ENCODE assay signal across 9 cellular contexts in genomic region chr14:68784298-68784910, GRCh38. TPM values are rescaled to one million over a fixed set of nuclear protein-coding genes. Genes with fewer than 3 reads are reported as not detected.
DNase-seq lines count a peak whose midpoint lies in the region; ATAC-seq, FAIRE-seq and TF ChIP-seq lines count a peak whose summit lies in the region.
"Had no signal": no experiment of that assay in that cellular context is flagged by ENCODE, and none has a peak within 500 bp of the region (broad histone marks: within the 10 kb centered on the region; RNA-seq: fewer than 3 reads in every experiment).

No MANE protein-coding gene starts in this region.

- TF ChIP-seq CTCF in right atrium auricular region (IDR thresholded peaks at IDR 0.05), result no peak
- TF ChIP-seq CTCF in bronchial epithelial cell (IDR thresholded peaks at IDR 0.05; ENCODE audit: insufficient read depth, low read length, severe bottlenecking), result no peak
- TF ChIP-seq CTCF in brain microvascular endothelial cell (IDR thresholded peaks at IDR 0.05; ENCODE audit: low read depth, low read length, missing control alignments), result no peak

- peak overlapping the region in 1 of 2 donors; percentile 100 for H3K27ac ChIP-seq in right atrium auricular region
- peak overlapping the region; percentile 90 to 93 for H3K27ac ChIP-seq in mucosa of rectum (ENCODE audit: low read depth in 2 of 2, low read length in 2 of 2)
- no peak overlapping the region for H3K27ac ChIP-seq in brain microvascular endothelial cell

- intact Hi-C loops in left ventricle myocardium superior (cut with micrococcal nuclease), result no loop called here

- H3K27me3 ChIP-seq in right atrium auricular region (no peaks in the 10 kb centered on the region), bronchial epithelial cell (ENCODE audit: control insufficient read depth, insufficient read depth, low read length) (no peaks in the 10 kb centered on the region), mucosa of rectum (ENCODE audit: control insufficient read depth in 2 of 2, insufficient read depth in 2 of 2, low read length in 2 of 2) (no peaks in the 10 kb centered on the region), brain microvascular endothelial cell (replicated peaks) (no peaks in the 10 kb centered on the region)

- in situ Hi-C loops in brain microvascular endothelial cell (cut with HindIII; ENCODE audit: low pct_ligation_motif_present, low sequenced_read_pairs), result no loop called here

- peak; percentile 70 for DNase-seq in right atrium auricular region (ENCODE audit: low spot score)
- DNase-seq in left ventricle myocardium superior, result no peak
- DNase-seq in bronchial epithelial cell (ENCODE audit: low read depth), result peak; percentile 56
- no peak for DNase-seq in NCI-H774 (lab: John Stamatoyannopoulos, UW)
- no peak for DNase-seq in brain microvascular endothelial cell
- DNase-seq in effector CD8-positive, alpha-beta T cell (lab: John Stamatoyannopoulos, UW), result no peak
- DNase-seq: occipital lobe had no signal

- peaks cover 0 to 69% of the 10 kb centered on the region in 2 donors for H3K4me1 ChIP-seq in right atrium auricular region
- peaks cover 59 to 63% of the 10 kb centered on the region in 2 donors for H3K4me1 ChIP-seq in mucosa of rectum (ENCODE audit: control insufficient read depth in 2 of 2, insufficient read depth in 2 of 2, low read length in 2 of 2)

- H3K4me3 ChIP-seq in right atrium auricular region (no peak overlapping the region), bronchial epithelial cell (ENCODE audit: low read depth, low read length) (no peak overlapping the region), mucosa of rectum (ENCODE audit: low read length in 2 of 2) (peak overlapping the region; percentile 46 to 48), brain microvascular endothelial cell (ENCODE audit: low read depth, low read length) (no peak overlapping the region)

- no peaks in the 10 kb centered on the region for H3K9me3 ChIP-seq in right atrium auricular region
- no peaks in the 10 kb centered on the region for H3K9me3 ChIP-seq in mucosa of rectum (ENCODE audit: control insufficient read depth in 2 of 2, low read length in 2 of 2)

- FAIRE-seq in bronchial epithelial cell (lab: Jason Lieb, UNC), result no peak

- ATAC-seq in left ventricle myocardium superior (no peak), HG03175 (IDR thresholded peaks at IDR 0.05; ENCODE audit: unreplicated experiment) (no peak)

- peaks cover 26% of the 10 kb centered on the region for H3K36me3 ChIP-seq in right atrium auricular region
- H3K36me3 ChIP-seq in bronchial epithelial cell (ENCODE audit: control insufficient read depth, insufficient read depth, low read length), result peaks cover 4% of the 10 kb centered on the region
- peaks cover 12 to 13% of the 10 kb centered on the region in 2 donors for H3K36me3 ChIP-seq in mucosa of rectum (ENCODE audit: control insufficient read depth in 2 of 2, insufficient read depth in 2 of 2, low read length in 2 of 2)
- peaks cover 23% of the 10 kb centered on the region for H3K36me3 ChIP-seq in brain microvascular endothelial cell (replicated peaks)

- peak overlapping the region; percentile 15 to 60 for H3K9ac ChIP-seq in mucosa of rectum (ENCODE audit: low read depth in 1 of 2, low read length in 2 of 2)

RNA-seq across cellular contexts. Expression of gene ZFP36L1, which starts 8.5 kb away (rescaled TPM):
- 100 to 1,000 TPM in 1 of 2 donors, 10 to 100 TPM in 1; 66.6 to 276 TPM for total RNA-seq in right atrium auricular region
- 49.2 TPM for total RNA-seq in left ventricle myocardium superior
- total RNA-seq in bronchial epithelial cell, result 12.7 and 15.5 TPM in 2 replicates

Comparison
In these comparisons a context has a peak if more than half of its experiments do, and no peak if none do; other contexts are left out.
1. DNase-seq: peak in right atrium auricular region (single experiment) and bronchial epithelial cell (single experiment); none in left ventricle myocardium superior (single experiment), NCI-H774 (single experiment), brain microvascular endothelial cell (single experiment) and effector CD8-positive, alpha-beta T cell (single experiment).
2. H3K4me3 ChIP-seq: peak in mucosa of rectum (2 of 2); none in right atrium auricular region (0 of 2), bronchial epithelial cell (single experiment) and brain microvascular endothelial cell (single experiment).